In genomic region chr6:116876635-116877611, GRCh38 we compare ENCODE assay signal across 8 cellular contexts. TPM values are rescaled to one million over a fixed set of nuclear protein-coding genes. Genes with fewer than 3 reads are reported as not detected.
DNase-seq lines count a peak whose midpoint lies in the region; ATAC-seq, FAIRE-seq and TF ChIP-seq lines count a peak whose summit lies in the region.

RFX6 (plus strand) TSS chr6:116877242; CDS start chr6:116877276, 34 bp downstream.

- peaks cover 4% of the 10 kb centered on the region for H3K4me1 Mint-ChIP-seq in T-helper 1 cell treated with Interleukin-12 subunit alpha and Interleukin-12 subunit beta and Interleukin-4 antibody, amounts not matched to agents 30 μg/mL and 1 μg/mL, for 36 hours (ENCODE audit: low read depth)
- peaks cover 5% of the 10 kb centered on the region for H3K4me1 Mint-ChIP-seq in activated T-helper 1 cell treated with anti-CD3 and anti-CD28 coated beads, Interleukin-12 subunit alpha, Interleukin-12 subunit beta, Interleukin-2, Interleukin-4 antibody, amounts not matched to agents 30 ng/mL and 10 ng/mL and 1 ng/mL, durations not matched to agents 14 hours and 24 hours and 36 hours (ENCODE audit: low read depth)

- H3K9me3 ChIP-seq in keratinocyte (ENCODE audit: control insufficient read depth, low read depth, low read length) (no peaks in the 10 kb centered on the region), stomach (peaks cover 0 to 9% (median 3%) of the 10 kb centered on the region in 4 donors)

- no peak for ATAC-seq in GM19351 (IDR thresholded peaks at IDR 0.05; ENCODE audit: unreplicated experiment)

- 2 to 5% (median 2%) methylated on average over 43 to 73 of the region's 73 CpGs for WGBS in stomach, 5 donors

- DNase-seq in T-helper 1 cell (no peak), keratinocyte (ENCODE audit: low read depth, low spot score) (no peak), stomach (peak; percentile 28), GM19239 (ENCODE audit: insufficient read length, low spot score) (no peak), NCI-H2107 treated with DMSO at 0.1 percent for 48 hours (lab: John Stamatoyannopoulos, UW; ENCODE audit: unreplicated experiment) (no peak)
- DNase-seq in activated T-helper 1 cell treated with anti-CD3 and anti-CD28 coated beads, Interleukin-12 subunit alpha, Interleukin-12 subunit beta, Interleukin-2, Interleukin-4 antibody, amounts not matched to agents 30 ng/mL and 10 ng/mL and 1 ng/mL, durations not matched to agents 14 hours and 24 hours and 36 hours (ENCODE audit: low spot score) = no peak

- H3K36me3 ChIP-seq in keratinocyte (ENCODE audit: control insufficient read depth in 2 of 2, extremely low read depth in 1 of 2, insufficient read depth in 2 of 2, low read length in 2 of 2) (no peaks in the 10 kb centered on the region), stomach (no peaks in the 10 kb centered on the region)

- peak within 1 kb of the TSS; percentile 54 for H3K4me2 ChIP-seq in keratinocyte (ENCODE audit: control insufficient read depth, extremely low read depth, insufficient read depth, low read depth, low read length)

- H3K27ac Mint-ChIP-seq in T-helper 1 cell treated with Interleukin-12 subunit alpha and Interleukin-12 subunit beta and Interleukin-4 antibody, amounts not matched to agents 30 μg/mL and 1 μg/mL, for 36 hours = no peak within 1 kb of the TSS
- no peak within 1 kb of the TSS for H3K27ac Mint-ChIP-seq in activated T-helper 1 cell treated with anti-CD3 and anti-CD28 coated beads, Interleukin-12 subunit alpha, Interleukin-12 subunit beta, Interleukin-2, Interleukin-4 antibody, amounts not matched to agents 30 ng/mL and 10 ng/mL and 1 ng/mL, durations not matched to agents 14 hours and 24 hours and 36 hours

- no peaks in the 10 kb centered on the region for H3K79me2 ChIP-seq in keratinocyte (ENCODE audit: control insufficient read depth, insufficient read depth, low read length)

- peak within 1 kb of the TSS; percentile 25 for H3K4me3 Mint-ChIP-seq in T-helper 1 cell treated with Interleukin-12 subunit alpha and Interleukin-12 subunit beta and Interleukin-4 antibody, amounts not matched to agents 30 μg/mL and 1 μg/mL, for 36 hours
- H3K4me3 Mint-ChIP-seq in activated T-helper 1 cell treated with anti-CD3 and anti-CD28 coated beads, Interleukin-12 subunit alpha, Interleukin-12 subunit beta, Interleukin-2, Interleukin-4 antibody, amounts not matched to agents 30 ng/mL and 10 ng/mL and 1 ng/mL, durations not matched to agents 14 hours and 24 hours and 36 hours = peak within 1 kb of the TSS; percentile 15

- H2AFZ ChIP-seq in keratinocyte (ENCODE audit: control insufficient read depth, low read length) = peak within 1 kb of the TSS; percentile 12

- TF ChIP-seq EP300 in stomach (IDR thresholded peaks at IDR 0.05) = no peak

- TF ChIP-seq CTCF in keratinocyte (optimal IDR thresholded peaks at IDR 0.05 in 1 of 3, IDR thresholded peaks at IDR 0.05 in 1 of 3, conservative IDR thresholded peaks at IDR 0.05 in 1 of 3; ENCODE audit: extremely low read depth in 1 of 3, insufficient read depth in 2 of 3, low read length in 3 of 3) (no peak), stomach (IDR thresholded peaks at IDR 0.05) (no peak)

- no peaks in the 10 kb centered on the region for H3K9me3 Mint-ChIP-seq in T-helper 1 cell treated with Interleukin-12 subunit alpha and Interleukin-12 subunit beta and Interleukin-4 antibody, amounts not matched to agents 30 μg/mL and 1 μg/mL, for 36 hours
- no peaks in the 10 kb centered on the region for H3K9me3 Mint-ChIP-seq in activated T-helper 1 cell treated with anti-CD3 and anti-CD28 coated beads, Interleukin-12 subunit alpha, Interleukin-12 subunit beta, Interleukin-2, Interleukin-4 antibody, amounts not matched to agents 30 ng/mL and 10 ng/mL and 1 ng/mL, durations not matched to agents 14 hours and 24 hours and 36 hours

- H3K4me1 ChIP-seq in keratinocyte (ENCODE audit: control insufficient read depth, extremely low read depth, insufficient read depth, low read length) (no peaks in the 10 kb centered on the region), stomach (peaks cover 11 to 17% (median 15%) of the 10 kb centered on the region in 4 donors)

- H3K9me1 ChIP-seq in keratinocyte (ENCODE audit: control insufficient read depth, extremely low read depth, insufficient read depth, low read length) = no peaks in the 10 kb centered on the region

- TF ChIP-seq POLR2A in stomach (IDR thresholded peaks at IDR 0.05) = no peak

- H3K9ac ChIP-seq in keratinocyte (ENCODE audit: control insufficient read depth, extremely low read depth, insufficient read depth, low read length) = no peak within 1 kb of the TSS

- H3K27ac ChIP-seq in keratinocyte (ENCODE audit: control insufficient read depth, insufficient read depth, low read length) = no peak within 1 kb of the TSS
- peak within 1 kb of the TSS in 2 of 5 donors; percentile 4 to 13 for H3K27ac ChIP-seq in stomach

- peaks cover 33% of the 10 kb centered on the region for H3K27me3 ChIP-seq in keratinocyte (ENCODE audit: control insufficient read depth, extremely low read depth, insufficient read depth, low read length)
- peaks cover 0 to 43% (median 37%) of the 10 kb centered on the region in 3 donors for H3K27me3 ChIP-seq in stomach

- dilution Hi-C loops in keratinocyte (cut with MboI; ENCODE audit: extremely low pct_ligation_motif_present, low sequenced_read_pairs) = no loop called here

- intact Hi-C loops in activated T-helper 1 cell treated with anti-CD3 and anti-CD28 coated beads, Interleukin-12 subunit alpha, Interleukin-12 subunit beta, Interleukin-2, Interleukin-4 antibody, amounts not matched to agents 30 ng/mL and 10 ng/mL and 1 ng/mL, durations not matched to agents 14 hours and 24 hours and 36 hours (cut with micrococcal nuclease) = no loop called here
- intact Hi-C loops in stomach (cut with DNase I; ENCODE audit: low total_unique reads) = no loop called here

- peaks cover 51% of the 10 kb centered on the region for H3K27me3 Mint-ChIP-seq in T-helper 1 cell treated with Interleukin-12 subunit alpha and Interleukin-12 subunit beta and Interleukin-4 antibody, amounts not matched to agents 30 μg/mL and 1 μg/mL, for 36 hours (ENCODE audit: low read depth)
- H3K27me3 Mint-ChIP-seq in activated T-helper 1 cell treated with anti-CD3 and anti-CD28 coated beads, Interleukin-12 subunit alpha, Interleukin-12 subunit beta, Interleukin-2, Interleukin-4 antibody, amounts not matched to agents 30 ng/mL and 10 ng/mL and 1 ng/mL, durations not matched to agents 14 hours and 24 hours and 36 hours (ENCODE audit: insufficient read depth) = peaks cover 38% of the 10 kb centered on the region

- peak within 1 kb of the TSS in 2 of 3 experiments; percentile 20 to 42 for H3K4me3 ChIP-seq in keratinocyte (ENCODE audit: control insufficient read depth in 2 of 3, extremely low read depth in 1 of 3, insufficient read depth in 2 of 3, low read depth in 1 of 3, low read length in 3 of 3)
- H3K4me3 ChIP-seq in stomach = peak within 1 kb of the TSS; percentile 37 to 49 (median 47)

- H4K20me1 ChIP-seq in keratinocyte (ENCODE audit: control insufficient read depth, extremely low read depth, insufficient read depth, low read length) = no peaks in the 10 kb centered on the region

- FAIRE-seq in keratinocyte (lab: Jason Lieb, UNC) (no peak), GM19239 (lab: Jason Lieb, UNC) (no peak)

- H3K36me3 Mint-ChIP-seq in T-helper 1 cell treated with Interleukin-12 subunit alpha and Interleukin-12 subunit beta and Interleukin-4 antibody, amounts not matched to agents 30 μg/mL and 1 μg/mL, for 36 hours (ENCODE audit: low read depth) = peaks cover 2% of the 10 kb centered on the region
- H3K36me3 Mint-ChIP-seq in activated T-helper 1 cell treated with anti-CD3 and anti-CD28 coated beads, Interleukin-12 subunit alpha, Interleukin-12 subunit beta, Interleukin-2, Interleukin-4 antibody, amounts not matched to agents 30 ng/mL and 10 ng/mL and 1 ng/mL, durations not matched to agents 14 hours and 24 hours and 36 hours (ENCODE audit: low read depth) = peaks cover 2% of the 10 kb centered on the region

RNA-seq across cellular contexts. Expression of gene RFX6, which starts in this region (rescaled TPM):
- not detected in 2 replicates for total RNA-seq in activated T-helper 1 cell treated with anti-CD3 and anti-CD28 coated beads, Interleukin-12 subunit alpha, Interleukin-12 subunit beta, Interleukin-2, Interleukin-4 antibody, amounts not matched to agents 30 ng/mL and 10 ng/mL and 1 ng/mL, durations not matched to agents 14 hours and 24 hours and 36 hours
- polyA plus RNA-seq in keratinocyte (not detected in 3 replicates), stomach (1 to 10 TPM in 2 of 3 donors, under 1 TPM in 1; 0.55 to 2.3 (median 1.6) TPM)
- polyA plus RNA-seq in keratinocyte (2011; ENCODE audit: low read depth) = not detected
- not detected in 2 replicates for polyA plus RNA-seq in keratinocyte (2011; cell fraction: cytosol; rRNA removed)
- polyA plus RNA-seq in keratinocyte (2011; cell fraction: nucleus; rRNA removed) = not detected in 2 replicates
- not detected in 2 replicates for polyA plus RNA-seq in keratinocyte (2012; ENCODE audit: low replicate concordance)
- not detected in 3 replicates for polyA minus RNA-seq in keratinocyte
- polyA minus RNA-seq in keratinocyte (2011; cell fraction: cytosol; rRNA and poly(A)+ RNA removed) = not detected
- polyA minus RNA-seq in keratinocyte (2011; cell fraction: nucleus; rRNA and poly(A)+ RNA removed) = not detected in 2 replicates
- total RNA-seq in stomach = 1 to 10 TPM in 3 of 5 donors, not detected in 2; 1.3 to 2.9 (median 1.7) TPM
